In genomic region chr6:90790696-90791095, GRCh38 we compare ENCODE assay signal across 1 cellular context.
TF ChIP-seq lines count a peak whose summit lies in the region.

No MANE protein-coding gene starts in this region.

TF ChIP-seq in SK-N-SH treated with all-trans-retinoic acid at 6 μM for 48 hours, 23 proteins besides CTCF, POLR2A, EP300 and RAD21 (continued from another document):
- no peak for TF ChIP-seq CSRNP3 (CRISPR knock-in tag; IDR thresholded peaks at IDR 0.05)
- no peak for TF ChIP-seq ZFP30 (CRISPR knock-in tag; IDR thresholded peaks at IDR 0.05)
- TF ChIP-seq CSDC2 (CRISPR knock-in tag; IDR thresholded peaks at IDR 0.05), result no peak
- no peak for TF ChIP-seq ARNTL (CRISPR knock-in tag; IDR thresholded peaks at IDR 0.05; ENCODE audit: borderline replicate concordance, low read depth)
- no peak for TF ChIP-seq ZNF8 (CRISPR knock-in tag; IDR thresholded peaks at IDR 0.05)
- no peak for TF ChIP-seq BACH2 (CRISPR knock-in tag; IDR thresholded peaks at IDR 0.05; ENCODE audit: borderline replicate concordance)
- TF ChIP-seq TCF4 (CRISPR knock-in tag; IDR thresholded peaks at IDR 0.05; ENCODE audit: borderline replicate concordance), result no peak
- no peak for TF ChIP-seq ZFP3 (CRISPR knock-in tag; IDR thresholded peaks at IDR 0.05)
- no peak for TF ChIP-seq CREB5 (CRISPR knock-in tag; IDR thresholded peaks at IDR 0.05; ENCODE audit: low read depth)
- TF ChIP-seq ZNF565 (CRISPR knock-in tag; conservative IDR thresholded peaks at IDR 0.05; ENCODE audit: low read depth), result no peak
